25 cellular contexts compared by ENCODE assay signal in genomic region chr13:30877335-30877734, GRCh38. TPM values are rescaled to one million over a fixed set of nuclear protein-coding genes. Genes with fewer than 3 reads are reported as not detected.
DNase-seq lines count a peak whose midpoint lies in the region; FAIRE-seq and TF ChIP-seq lines count a peak whose summit lies in the region.
"Had no signal": no experiment of that assay in that cellular context is flagged by ENCODE, and none has a peak within 500 bp of the region (broad histone marks: within the 10 kb centered on the region; RNA-seq: fewer than 3 reads in every experiment).

No MANE protein-coding gene starts in this region.

- no peak overlapping the region for H2BK5ac ChIP-seq in neuronal stem cell (ENCODE audit: low read length)

- no peak overlapping the region for H2BK15ac ChIP-seq in neuronal stem cell (ENCODE audit: low read length)

- H3K36me3 ChIP-seq in ACC112 (ENCODE audit: insufficient read depth, low read length) (no peaks in the 10 kb centered on the region), endothelial cell of umbilical vein (ENCODE audit: control insufficient read depth in 2 of 2, extremely low read depth in 1 of 2, insufficient read depth in 2 of 2, low read length in 2 of 2) (no peaks in the 10 kb centered on the region), neuronal stem cell (replicated peaks in 1 of 2; ENCODE audit: control insufficient read depth in 2 of 2, insufficient read depth in 2 of 2, low read length in 2 of 2) (no peaks in the 10 kb centered on the region)
- H3K36me3 ChIP-seq: gastroesophageal sphincter had no signal

- DNase-seq in NCI-H82 (lab: John Stamatoyannopoulos, UW): peak; percentile 37
- DNase-seq in endothelial cell of umbilical vein (ENCODE audit: low read depth, low spot score): peak; percentile 81
- DNase-seq in neuronal stem cell (ENCODE audit: low spot score): no peak
- no peak for DNase-seq in anterior cingulate cortex (lab: John Stamatoyannopoulos, UW)
- DNase-seq in COR-L47 (lab: John Stamatoyannopoulos, UW): no peak
- DNase-seq in NCI-H2107 (lab: John Stamatoyannopoulos, UW): no peak
- no peak for DNase-seq in HPDE6-E6E7 (ENCODE audit: extremely low spot score)
- DNase-seq: activated CD4-positive, alpha-beta T cell treated with anti-CD3 and anti-CD28 coated beads, Interleukin-2, amount 50 U/mL, for 1 hour; activated naive CD4-positive, alpha-beta T cell treated with anti-CD3 and anti-CD28 coated beads, Interleukin-2, amount 50 U/mL, for 16 hours; activated T-cell treated with anti-CD3 and anti-CD28 coated beads, Interleukin-2, amount 50 U/mL, for 1 hour; CD4-positive, alpha-beta memory T cell; DMS79 treated with DMSO at 0.1 percent for 48 hours; effector memory CD8-positive, alpha-beta T cell; NCI-H1417; NCI-H2227 treated with DMSO at 0.1 percent for 48 hours; stimulated activated naive B cell treated with anti-CD40 and anti-IgM and Interleukin-4, amounts not matched to agents 10 μg/mL and 1 μg/mL and 100 μg/mL, for 72 hours; SW 1271 had no signal

- intact Hi-C loops in endothelial cell of umbilical vein (cut with micrococcal nuclease): no loop called here

- no peaks in the 10 kb centered on the region for H3K9me1 ChIP-seq in endothelial cell of umbilical vein (replicated peaks; ENCODE audit: control insufficient read depth, extremely low read depth, insufficient read depth, low read length)

- H2BK120ac ChIP-seq in neuronal stem cell (ENCODE audit: low read depth, low read length): no peak overlapping the region

- H3K4me2 ChIP-seq in endothelial cell of umbilical vein (ENCODE audit: insufficient read depth, low read length) (no peak overlapping the region), neuronal stem cell (ENCODE audit: insufficient read depth, low read length, poor library complexity, severe bottlenecking) (no peak overlapping the region)

- dilution Hi-C loops in endothelial cell of umbilical vein (cut with MboI; ENCODE audit: extremely low pct_ligation_motif_present, low sequenced_read_pairs): no loop called here

- no peak for TF ChIP-seq CTCF in endothelial cell of umbilical vein (IDR thresholded peaks at IDR 0.05; ENCODE audit: extremely low read depth in 1 of 2, insufficient read depth in 1 of 2, low read depth in 1 of 2, low read length in 2 of 2)

- no peak overlapping the region for H2AK5ac ChIP-seq in neuronal stem cell (ENCODE audit: low read depth, low read length)

- no peaks in the 10 kb centered on the region for H3K9me3 ChIP-seq in endothelial cell of umbilical vein (replicated peaks; ENCODE audit: control insufficient read depth, insufficient read depth, low read length)
- no peaks in the 10 kb centered on the region for H3K9me3 ChIP-seq in neuronal stem cell (replicated peaks in 1 of 2; ENCODE audit: control insufficient read depth in 2 of 2, insufficient read depth in 1 of 2, low read depth in 1 of 2, low read length in 2 of 2)
- H3K9me3 ChIP-seq: gastroesophageal sphincter had no signal

- TF ChIP-seq POLR2A in endothelial cell of umbilical vein (IDR thresholded peaks at IDR 0.05; ENCODE audit: low read depth, low read length): no peak

- H3K4me3 ChIP-seq in ACC112 (ENCODE audit: low read depth, low read length): no peak overlapping the region
- H3K4me3 ChIP-seq in endothelial cell of umbilical vein (replicated peaks in 1 of 3; ENCODE audit: insufficient read depth in 1 of 3, low read depth in 1 of 3, low read length in 3 of 3): no peak overlapping the region
- H3K4me3 ChIP-seq in neuronal stem cell (ENCODE audit: low read length in 2 of 2): no peak overlapping the region
- H3K4me3 ChIP-seq: gastroesophageal sphincter had no signal

- H3K9ac ChIP-seq in endothelial cell of umbilical vein (replicated peaks; ENCODE audit: extremely low read depth, insufficient read depth, low read length): peak overlapping the region; percentile 33
- H3K9ac ChIP-seq in neuronal stem cell (ENCODE audit: low read depth, low read length, poor library complexity): no peak overlapping the region

- peak overlapping the region; percentile 21 for H2AFZ ChIP-seq in ACC112 (ENCODE audit: low read length, unreplicated experiment)
- peak overlapping the region; percentile 54 for H2AFZ ChIP-seq in endothelial cell of umbilical vein (ENCODE audit: low read depth, low read length)
- H2AFZ ChIP-seq in neuronal stem cell (ENCODE audit: low read length): peak overlapping the region; percentile 23

- no peak overlapping the region for H3K18ac ChIP-seq in neuronal stem cell (ENCODE audit: low read length)

- H3K79me1 ChIP-seq in neuronal stem cell (ENCODE audit: low read depth, low read length): no peaks in the 10 kb centered on the region

- CTCF ChIA-PET in endothelial cell of umbilical vein (lab: Charles Lee): interaction anchor here (1.0 to 1.6 kb wide), 9 partner anchors 10 to 745 kb away, joined by 3 to 10 read pairs (median 6); no protein-coding TSS in a partner anchor

- H3K79me2 ChIP-seq in ACC112 (ENCODE audit: control insufficient read depth, insufficient read depth, low read length, unreplicated experiment) (no peaks in the 10 kb centered on the region), endothelial cell of umbilical vein (ENCODE audit: control insufficient read depth, insufficient read depth, low read length) (no peaks in the 10 kb centered on the region)

- POLR2A ChIA-PET in endothelial cell of umbilical vein (lab: Charles Lee): no interaction called here

- no peak overlapping the region for H2BK12ac ChIP-seq in neuronal stem cell (ENCODE audit: low read length)

- no peak overlapping the region for H3K23ac ChIP-seq in neuronal stem cell (ENCODE audit: low read depth, low read length, poor library complexity)

- H3K4me1 ChIP-seq in ACC112 (ENCODE audit: control insufficient read depth, insufficient read depth, low read length, unreplicated experiment): peaks cover 39% of the 10 kb centered on the region
- H3K4me1 ChIP-seq in endothelial cell of umbilical vein (ENCODE audit: control insufficient read depth, extremely low read depth, insufficient read depth, low read length): peaks cover 30% of the 10 kb centered on the region
- H3K4me1 ChIP-seq in neuronal stem cell (ENCODE audit: control insufficient read depth in 2 of 2, insufficient read depth in 1 of 2, low read depth in 1 of 2, low read length in 2 of 2): peaks cover 16 to 27% of the 10 kb centered on the region in 2 donors

- no peak overlapping the region for H4K91ac ChIP-seq in neuronal stem cell (ENCODE audit: low read depth, low read length, poor library complexity)

- no TSS peak for BruUV-seq in endothelial cell of umbilical vein (replicated peaks; lab: Mats Ljungman, UMichigan)

- H3K27me3 ChIP-seq in ACC112 (ENCODE audit: insufficient read depth, low read length) (no peaks in the 10 kb centered on the region), endothelial cell of umbilical vein (ENCODE audit: control insufficient read depth in 2 of 2, insufficient read depth in 2 of 2, low read length in 2 of 2) (peaks cover 0 to 5% of the 10 kb centered on the region in 2 experiments), neuronal stem cell (ENCODE audit: control insufficient read depth in 3 of 3, insufficient read depth in 3 of 3, low read depth in 1 of 3, low read length in 3 of 3) (no peaks in the 10 kb centered on the region)
- H3K27me3 ChIP-seq: gastroesophageal sphincter had no signal

- H3K14ac ChIP-seq in neuronal stem cell (ENCODE audit: low read length): no peak overlapping the region

- no peak overlapping the region for H4K8ac ChIP-seq in neuronal stem cell (ENCODE audit: low read depth, low read length)

- H4K20me1 ChIP-seq in endothelial cell of umbilical vein (replicated peaks; ENCODE audit: control insufficient read depth, extremely low read depth, insufficient read depth, low read length): no peaks in the 10 kb centered on the region

- H3K4ac ChIP-seq in neuronal stem cell (ENCODE audit: low read length): no peak overlapping the region

- no CpG with 5 or more reads among the region's 1 CpG for WGBS in neuronal stem cell (ENCODE audit: extremely low coverage in 2 of 2, insufficient read length in 2 of 2, insufficient replicate concordance in 1 of 2), 2 donors

- FAIRE-seq in endothelial cell of umbilical vein (lab: Jason Lieb, UNC): peak; percentile 91
- FAIRE-seq: A204.1 had no signal

- H3K27ac ChIP-seq in ACC112 (ENCODE audit: low read depth, low read length): 0 out of 2 replicates have a peak overlapping the region, but pooled peaks have one; percentile 8
- peak overlapping the region; percentile 14 for H3K27ac ChIP-seq in endothelial cell of umbilical vein (ENCODE audit: insufficient read depth, low read depth, low read length)
- H3K27ac ChIP-seq in neuronal stem cell (replicated peaks; ENCODE audit: low read length): no peak overlapping the region
- H3K27ac ChIP-seq: gastroesophageal sphincter had no signal

TF ChIP-seq in endothelial cell of umbilical vein, 7 proteins besides CTCF, POLR2A, EP300 and RAD21:
- TF ChIP-seq, protein P1, sequence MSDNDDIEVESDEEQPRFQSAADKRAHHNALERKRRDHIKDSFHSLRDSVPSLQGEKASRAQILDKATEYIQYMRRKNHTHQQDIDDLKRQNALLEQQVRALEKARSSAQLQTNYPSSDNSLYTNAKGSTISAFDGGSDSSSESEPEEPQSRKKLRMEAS (IDR thresholded peaks at IDR 0.05; ENCODE audit: insufficient read depth, insufficient read length): no peak

RNA-seq across cellular contexts. Expression of gene MEDAG, which starts 28.7 kb away (rescaled TPM):
- total RNA-seq in endothelial cell of umbilical vein: 27.2 and 30.2 TPM in 2 replicates
- 23.8 and 27.2 TPM in 2 replicates for polyA plus RNA-seq in endothelial cell of umbilical vein
- 30.8 and 32.6 TPM in 2 replicates for polyA plus RNA-seq in endothelial cell of umbilical vein (2011; cell fraction: cytosol; rRNA removed)
- polyA plus RNA-seq in endothelial cell of umbilical vein (2011; cell fraction: nucleus; rRNA removed): 31.0 and 31.2 TPM in 2 replicates
- 54.9 and 80.5 TPM in 2 replicates for polyA plus RNA-seq in endothelial cell of umbilical vein (2012)
- 20.8 and 21.5 TPM in 2 replicates for polyA minus RNA-seq in endothelial cell of umbilical vein
- not detected for polyA minus RNA-seq in endothelial cell of umbilical vein (2011; cell fraction: cytosol; rRNA and poly(A)+ RNA removed)
- polyA minus RNA-seq in endothelial cell of umbilical vein (2011; cell fraction: nucleus; rRNA and poly(A)+ RNA removed): 14.2 and 14.3 TPM in 2 replicates
- polyA plus RNA-seq in neuronal stem cell (2013, experiment 1 of 2): 0.31 TPM
- polyA plus RNA-seq in neuronal stem cell (2013, experiment 2 of 2): 0.18 TPM
- total RNA-seq: CD4-positive, alpha-beta memory T cell; HT1080; progenitor cell of endocrine pancreas had no signal

RNA-seq across cellular contexts. Expression of gene TEX26, which starts 55.1 kb away (rescaled TPM):
- total RNA-seq in endothelial cell of umbilical vein: not detected in 2 replicates
- polyA plus RNA-seq in endothelial cell of umbilical vein: not detected in 2 replicates
- not detected in 2 replicates for polyA plus RNA-seq in endothelial cell of umbilical vein (2011; cell fraction: cytosol; rRNA removed)
- polyA plus RNA-seq in endothelial cell of umbilical vein (2011; cell fraction: nucleus; rRNA removed): not detected in 2 replicates
- not detected in 2 replicates for polyA plus RNA-seq in endothelial cell of umbilical vein (2012)
- not detected in 2 replicates for polyA minus RNA-seq in endothelial cell of umbilical vein
- not detected for polyA minus RNA-seq in endothelial cell of umbilical vein (2011; cell fraction: cytosol; rRNA and poly(A)+ RNA removed)
- not detected in 2 replicates for polyA minus RNA-seq in endothelial cell of umbilical vein (2011; cell fraction: nucleus; rRNA and poly(A)+ RNA removed)
- polyA plus RNA-seq in neuronal stem cell (2013, experiment 1 of 2): 0.24 TPM
- 0.18 TPM for polyA plus RNA-seq in neuronal stem cell (2013, experiment 2 of 2)
- total RNA-seq: cardiac septum; CD4-positive, alpha-beta memory T cell; HT1080; liver; myocyte; progenitor cell of endocrine pancreas had no signal
- polyA plus RNA-seq: CD4-positive, alpha-beta memory T cell had no signal

Comparison
In these comparisons a context has a peak if more than half of its experiments do, and no peak if none do; other contexts are left out.
1. DNase-seq: peak in NCI-H82 (single experiment) and endothelial cell of umbilical vein (single experiment); none in neuronal stem cell (single experiment), anterior cingulate cortex (0 of 58), COR-L47 (single experiment), NCI-H2107 (single experiment) and HPDE6-E6E7 (single experiment).
2. Peak in every context shown above with its lines, with median percentiles within 50 percentile points of each other: H2AFZ ChIP-seq.